In the genomic region with DNA sequence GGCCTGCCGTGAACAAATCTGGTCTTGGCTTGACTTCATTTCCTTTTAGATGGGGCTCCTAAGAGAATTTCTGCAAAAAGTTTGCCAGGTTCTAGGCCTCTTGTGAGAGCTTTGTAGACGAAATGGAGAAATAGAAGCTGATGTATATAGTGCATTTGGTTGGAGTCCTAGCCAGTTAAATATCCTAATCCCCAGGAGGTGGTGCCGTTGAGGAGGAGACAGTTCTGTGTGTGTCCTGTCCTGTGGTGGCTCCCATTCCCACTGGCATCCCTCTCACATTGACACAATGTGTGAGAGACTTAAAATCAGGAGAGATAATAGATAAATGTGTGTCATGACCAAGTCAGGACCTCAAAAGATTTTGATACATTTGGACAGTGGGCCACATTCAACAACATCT, we compare ENCODE assay signal across 1 cellular context.
TF ChIP-seq lines count a peak whose summit lies in the region.

No MANE protein-coding gene starts in this region.

TF ChIP-seq in HCT116, 20 proteins besides CTCF, POLR2A, EP300 and RAD21 (continued from another document):
- TF ChIP-seq, protein P1, sequence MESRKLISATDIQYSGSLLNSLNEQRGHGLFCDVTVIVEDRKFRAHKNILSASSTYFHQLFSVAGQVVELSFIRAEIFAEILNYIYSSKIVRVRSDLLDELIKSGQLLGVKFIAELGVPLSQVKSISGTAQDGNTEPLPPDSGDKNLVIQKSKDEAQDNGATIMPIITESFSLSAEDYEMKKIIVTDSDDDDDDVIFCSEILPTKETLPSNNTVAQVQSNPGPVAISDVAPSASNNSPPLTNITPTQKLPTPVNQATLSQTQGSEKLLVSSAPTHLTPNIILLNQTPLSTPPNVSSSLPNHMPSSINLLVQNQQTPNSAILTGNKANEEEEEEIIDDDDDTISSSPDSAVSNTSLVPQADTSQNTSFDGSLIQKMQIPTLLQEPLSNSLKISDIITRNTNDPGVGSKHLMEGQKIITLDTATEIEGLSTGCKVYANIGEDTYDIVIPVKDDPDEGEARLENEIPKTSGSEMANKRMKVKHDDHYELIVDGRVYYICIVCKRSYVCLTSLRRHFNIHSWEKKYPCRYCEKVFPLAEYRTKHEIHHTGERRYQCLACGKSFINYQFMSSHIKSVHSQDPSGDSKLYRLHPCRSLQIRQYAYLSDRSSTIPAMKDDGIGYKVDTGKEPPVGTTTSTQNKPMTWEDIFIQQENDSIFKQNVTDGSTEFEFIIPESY (IDR thresholded peaks at IDR 0.05; ENCODE audit: extremely low read depth, insufficient replicate concordance, low read length), result no peak
TF ChIP-seq in HCT116: peak in this region for 0.
